ENCODE assay signal across 13 cellular contexts in the genomic region with DNA sequence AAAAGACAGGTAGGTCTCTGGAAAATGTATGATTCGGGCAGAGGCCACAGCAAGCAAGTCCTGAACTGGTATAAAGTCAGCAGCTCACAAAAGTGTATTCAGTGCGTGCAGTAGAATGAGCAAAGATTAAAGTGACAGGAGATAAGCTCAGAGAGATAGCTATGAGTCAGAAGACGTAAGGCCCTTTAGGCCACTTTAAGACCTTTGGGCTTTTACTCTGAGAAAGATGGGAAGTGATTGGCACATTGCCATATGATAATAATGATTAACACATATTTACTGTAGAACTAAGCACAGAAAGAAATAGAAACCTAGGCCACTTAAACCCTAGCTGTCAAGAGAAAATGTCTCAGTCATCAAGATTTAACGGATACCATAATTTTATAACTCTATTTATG. TPM values are rescaled to one million over a fixed set of nuclear protein-coding genes. Genes with fewer than 3 reads are reported as not detected.
DNase-seq lines count a peak whose midpoint lies in the region; ATAC-seq, FAIRE-seq and TF ChIP-seq lines count a peak whose summit lies in the region.
"Had no signal": no experiment of that assay in that cellular context is flagged by ENCODE, and none has a peak within 500 bp of the region (broad histone marks: within the 10 kb centered on the region; RNA-seq: fewer than 3 reads in every experiment).

No MANE protein-coding gene starts in this region.

- H3K4me3 ChIP-seq in K562 = no peak overlapping the region
- no peak overlapping the region for H3K4me3 ChIP-seq in liver (ENCODE audit: low read depth in 1 of 3, low read length in 3 of 3)
- H3K4me3 ChIP-seq: BLaER1 had no signal

- peak; percentile 80 for DNase-seq in ACHN
- DNase-seq in HK-2 (ENCODE audit: unreplicated experiment) = peak; percentile 13
- peak in 3 of 4 experiments; percentile 11 to 44 (median 11) for DNase-seq in K562 (ENCODE audit: extremely low read depth in 1 of 4, low spot score in 3 of 4)
- no peak for DNase-seq in HCEC 1CT
- DNase-seq in NCI-H2171 treated with DMSO at 0.1 percent for 48 hours (lab: John Stamatoyannopoulos, UW) = no peak
- DNase-seq in activated naive CD8-positive, alpha-beta T cell treated with anti-CD3 and anti-CD28 coated beads, Interleukin-2, amount 50 U/mL, for 24 hours = no peak
- DNase-seq: activated effector memory CD4-positive, alpha-beta T cell treated with Interleukin-2 at 50 U/mL for 16 hours; DND-41; NCI-H2029; posterior cingulate gyrus had no signal

- no peak overlapping the region for H3K4me2 ChIP-seq in K562 (ENCODE audit: insufficient read depth, low read length)
- H3K4me2 ChIP-seq: BLaER1 had no signal

- no peaks in the 10 kb centered on the region for H3K9me3 ChIP-seq in K562 (replicated peaks; ENCODE audit: control insufficient read depth, insufficient read depth, low read depth, low read length)
- H3K9me3 ChIP-seq in liver (ENCODE audit: control insufficient read depth in 4 of 4, low read length in 3 of 4) = no peaks in the 10 kb centered on the region
- H3K9me3 ChIP-seq: BLaER1 had no signal

- no peaks in the 10 kb centered on the region for H3K9me3 Mint-ChIP-seq in activated naive CD8-positive, alpha-beta T cell treated with anti-CD3 and anti-CD28 coated beads, Interleukin-2, amount 50 U/mL, for 24 hours

- no peaks in the 10 kb centered on the region for H3K9me1 ChIP-seq in K562 (ENCODE audit: control insufficient read depth, insufficient read depth, low read length)

- H3K4me1 Mint-ChIP-seq in activated naive CD8-positive, alpha-beta T cell treated with anti-CD3 and anti-CD28 coated beads, Interleukin-2, amount 50 U/mL, for 24 hours = peaks cover 7% of the 10 kb centered on the region

- H3K36me3 Mint-ChIP-seq in activated naive CD8-positive, alpha-beta T cell treated with anti-CD3 and anti-CD28 coated beads, Interleukin-2, amount 50 U/mL, for 24 hours (ENCODE audit: low read depth) = peaks cover 6% of the 10 kb centered on the region

- CTCF ChIA-PET in K562 (lab: Yijun Ruan, JAX; ENCODE audit: low intra/inter-chr PET ratio) = no interaction called here

- TF ChIP-seq CTCF in K562 (IDR thresholded peaks at IDR 0.05 in 2 of 3, conservative IDR thresholded peaks at IDR 0.05 in 1 of 3; ENCODE audit: insufficient read depth in 2 of 3, low read depth in 1 of 3, low read length in 3 of 3) (no peak), liver (IDR thresholded peaks at IDR 0.05; ENCODE audit: low read depth, low read length, missing input control) (no peak)

- no peak overlapping the region for H3K4me3 Mint-ChIP-seq in activated naive CD8-positive, alpha-beta T cell treated with anti-CD3 and anti-CD28 coated beads, Interleukin-2, amount 50 U/mL, for 24 hours

- TF ChIP-seq EP300 in K562 (IDR thresholded peaks at IDR 0.05; ENCODE audit: low read length) = no peak

- in situ Hi-C loops in ACHN (cut with HindIII; ENCODE audit: low pct_ligation_motif_present, low pct_unique_long_range_greater_than_20kb, low sequenced_read_pairs) (no loop called here), K562 (cut with MboI) (no loop called here)

- H3K27me3 Mint-ChIP-seq in activated naive CD8-positive, alpha-beta T cell treated with anti-CD3 and anti-CD28 coated beads, Interleukin-2, amount 50 U/mL, for 24 hours = no peaks in the 10 kb centered on the region

- H3K9ac ChIP-seq in K562 (ENCODE audit: insufficient read depth in 1 of 2, low read depth in 2 of 2, low read length in 2 of 2) = no peak overlapping the region
- no peak overlapping the region for H3K9ac ChIP-seq in liver (ENCODE audit: low read depth in 1 of 2, low read length in 2 of 2)
- H3K9ac ChIP-seq: BLaER1 had no signal

- FAIRE-seq in K562 (lab: Jason Lieb, UNC) = no peak

- no peak overlapping the region for H2AFZ ChIP-seq in K562 (ENCODE audit: low read depth, low read length)

- H3K4me1 ChIP-seq in K562 (replicated peaks in 1 of 2; ENCODE audit: control insufficient read depth in 2 of 2, insufficient read depth in 2 of 2, low read length in 2 of 2) (peaks cover 0 to 3% of the 10 kb centered on the region in 2 experiments; a peak in 1 of 5 replicates), liver (ENCODE audit: control insufficient read depth in 4 of 4, insufficient read depth in 4 of 4, low read length in 3 of 4) (peaks cover 0 to 11% (median 2%) of the 10 kb centered on the region in 4 donors)
- H3K4me1 ChIP-seq: BLaER1 had no signal

- no peaks in the 10 kb centered on the region for H4K20me1 ChIP-seq in K562 (replicated peaks; ENCODE audit: control insufficient read depth, insufficient read depth, low read length)

- H3K27me3 ChIP-seq in K562 (ENCODE audit: control insufficient read depth in 2 of 2, insufficient read depth in 2 of 2, low read length in 2 of 2) = no peaks in the 10 kb centered on the region
- no peaks in the 10 kb centered on the region for H3K27me3 ChIP-seq in liver (ENCODE audit: control insufficient read depth in 4 of 4, insufficient read depth in 4 of 4, low read length in 3 of 4)
- H3K27me3 ChIP-seq: BLaER1 had no signal

- ATAC-seq in K562 = peak; percentile 60
- ATAC-seq in GM21423 (IDR thresholded peaks at IDR 0.05; ENCODE audit: unreplicated experiment) = no peak
- ATAC-seq in activated naive CD8-positive, alpha-beta T cell treated with anti-CD3 and anti-CD28 coated beads, Interleukin-2, amount 50 U/mL, for 24 hours = no peak

- H3K27ac ChIP-seq in K562 (ENCODE audit: extremely low read depth, low read depth, low read length) (no peak overlapping the region), liver (ENCODE audit: low read depth in 1 of 2, low read length in 2 of 2) (no peak overlapping the region)
- H3K27ac ChIP-seq: BLaER1 had no signal

- H3K36me3 ChIP-seq in K562 (ENCODE audit: control insufficient read depth, insufficient read depth, low read length) (no peaks in the 10 kb centered on the region; the same call in 2 of the 3 replicates), liver (ENCODE audit: control insufficient read depth in 4 of 4, insufficient read depth in 3 of 4, low read depth in 1 of 4, low read length in 3 of 4) (no peaks in the 10 kb centered on the region)
- H3K36me3 ChIP-seq: BLaER1 had no signal

- POLR2A ChIA-PET in K562 (lab: Yijun Ruan, JAX) = interaction anchor here (0.8 to 0.9 kb wide), 2 partner anchors 14 to 1916 kb away, joined by 3 read pairs; no protein-coding TSS in a partner anchor

- no peak for TF ChIP-seq RAD21 in K562 (CRISPR knock-in tag; conservative IDR thresholded peaks at IDR 0.05 in 1 of 2, IDR thresholded peaks at IDR 0.05 in 1 of 2)
- no peak for TF ChIP-seq RAD21 in liver (IDR thresholded peaks at IDR 0.05)

- intact Hi-C loops in K562 (cut with micrococcal nuclease) = no loop called here

- no peaks in the 10 kb centered on the region for H3K79me2 ChIP-seq in K562 (ENCODE audit: control insufficient read depth, insufficient read depth, low read length)

- H3K27ac Mint-ChIP-seq in activated naive CD8-positive, alpha-beta T cell treated with anti-CD3 and anti-CD28 coated beads, Interleukin-2, amount 50 U/mL, for 24 hours = no peak overlapping the region

- WGBS in K562 (ENCODE audit: insufficient coverage, low coverage, missing lambda C conversion rate) = 26% methylated on average over 4 of the region's 4 CpGs
- WGBS in liver = 41% methylated on average over 4 of the region's 4 CpGs

- no peak for TF ChIP-seq POLR2A in K562 (conservative IDR thresholded peaks at IDR 0.05)

- no TSS peak for BruUV-seq in K562 (replicated peaks; lab: Mats Ljungman, UMichigan)

TF ChIP-seq in K562, 482 proteins besides CTCF, POLR2A, EP300 and RAD21 (continues in another document):
- TF ChIP-seq NFIC (IDR thresholded peaks at IDR 0.05) = peak; percentile 89

TF ChIP-seq in liver, 16 proteins besides CTCF, POLR2A, EP300 and RAD21 (continues in another document):
- TF ChIP-seq FOXA2 (IDR thresholded peaks at IDR 0.05) (no peak), RXRA (IDR thresholded peaks at IDR 0.05) (peak in 1 of 2 donors; percentile 44)

RNA-seq across cellular contexts. Expression of gene TBCK, which starts 51.7 kb away (rescaled TPM):
- 91.7 and 171 TPM in 2 replicates for total RNA-seq in K562 (2011; cell fraction: chromatin; rRNA removed; ENCODE audit: low replicate concordance)
- total RNA-seq in K562 (2011; cell fraction: nucleolus; rRNA removed) = 55.7 and 67.0 TPM in 2 replicates
- 69.7 and 80.2 TPM in 2 replicates for total RNA-seq in K562 (2011; cell fraction: nucleoplasm; rRNA removed)
- total RNA-seq in K562 (2014; rRNA removed) (16.0 and 16.2 TPM in 2 replicates), K562 (2014; rRNA removed; fragmentation: Illumina TruSeq; extraction: Trizol) (20.9 and 22.4 TPM in 2 replicates), K562 (2015; rRNA removed; fragmentation: Illumina TruSeq; extraction: Trizol) (20.1 and 22.9 TPM in 2 replicates), K562 (2021) (23.8 and 23.9 TPM in 2 replicates), liver (10 to 100 TPM; 22.2 to 25.5 TPM)
- polyA plus RNA-seq in K562 (2011; rRNA removed) (21.7 and 26.6 TPM in 2 replicates), K562 (2014; fragmentation: Illumina TruSeq; extraction: Trizol) (9.1 and 11.3 TPM in 2 replicates), K562 (2014; fragmentation: Nextera tagmentation; extraction: Ambion mirVana) (10 to 100 TPM in 1 of 2 experiments, 1 to 10 TPM in 1; 5.3 to 11.1 TPM), K562 (2014; rRNA removed) (10.6 and 15.7 TPM in 2 replicates), liver (1 to 10 TPM; 4.9 to 9.4 TPM)
- 9.0 and 10.9 TPM in 2 replicates for polyA plus RNA-seq in K562 (2011; cell fraction: cytosol; rRNA removed)
- 55.6 and 61.3 TPM in 2 replicates for polyA plus RNA-seq in K562 (2011; cell fraction: nucleus; rRNA removed)
- 9.5 and 10.2 TPM in 2 replicates for polyA plus RNA-seq in K562 (2012)
- polyA minus RNA-seq in K562 (2011; rRNA and poly(A)+ RNA removed) = 66.3 and 82.8 TPM in 2 replicates
- 11.5 and 12.3 TPM in 2 replicates for polyA minus RNA-seq in K562 (2011; cell fraction: cytosol; rRNA and poly(A)+ RNA removed)
- 160 and 215 TPM in 2 replicates for polyA minus RNA-seq in K562 (2011; cell fraction: nucleus; rRNA and poly(A)+ RNA removed)

RNA-seq across cellular contexts. Expression of gene AIMP1, which starts 52.0 kb away (rescaled TPM):
- total RNA-seq in K562 (2011; cell fraction: chromatin; rRNA removed; ENCODE audit: low replicate concordance) = 5.0 and 25.9 TPM in 2 replicates
- total RNA-seq in K562 (2011; cell fraction: nucleolus; rRNA removed) = 3.0 and 4.1 TPM in 2 replicates
- total RNA-seq in K562 (2011; cell fraction: nucleoplasm; rRNA removed) = 7.5 and 13.0 TPM in 2 replicates
- 28.7 and 39.9 TPM in 2 replicates for total RNA-seq in K562 (2014; rRNA removed)
- 71.5 and 98.0 TPM in 2 replicates for total RNA-seq in K562 (2014; rRNA removed; fragmentation: Illumina TruSeq; extraction: Trizol)
- 42.9 and 48.7 TPM in 2 replicates for total RNA-seq in K562 (2015; rRNA removed; fragmentation: Illumina TruSeq; extraction: Trizol)
- 65.9 and 70.1 TPM in 2 replicates for total RNA-seq in K562 (2021)
- 43.0 and 59.8 TPM in 2 replicates for polyA plus RNA-seq in K562 (2011; rRNA removed)
- polyA plus RNA-seq in K562 (2011; cell fraction: cytosol; rRNA removed) = 3.7 and 10.7 TPM in 2 replicates
- polyA plus RNA-seq in K562 (2011; cell fraction: nucleus; rRNA removed) = 10.3 and 21.6 TPM in 2 replicates
- 51.3 and 68.3 TPM in 2 replicates for polyA plus RNA-seq in K562 (2012)
- polyA plus RNA-seq in K562 (2014; fragmentation: Illumina TruSeq; extraction: Trizol) = 74.3 and 89.1 TPM in 2 replicates
- 100 to 1,000 TPM; 128 to 141 TPM for polyA plus RNA-seq in K562 (2014; fragmentation: Nextera tagmentation; extraction: Ambion mirVana)
- polyA plus RNA-seq in K562 (2014; rRNA removed) = 60.3 and 60.4 TPM in 2 replicates
- polyA minus RNA-seq in K562 (2011; rRNA and poly(A)+ RNA removed) = 19.7 and 23.7 TPM in 2 replicates
- polyA minus RNA-seq in K562 (2011; cell fraction: cytosol; rRNA and poly(A)+ RNA removed) = 13.6 TPM in 2 replicates
- 5.3 and 9.7 TPM in 2 replicates for polyA minus RNA-seq in K562 (2011; cell fraction: nucleus; rRNA and poly(A)+ RNA removed)
- 1 to 10 TPM; 8.6 to 10.0 TPM for total RNA-seq in liver
- 10 to 100 TPM; 11.0 to 44.6 TPM for polyA plus RNA-seq in liver

Comparison
In these comparisons a context has a peak if more than half of its experiments do, and no peak if none do; other contexts are left out.
1. DNase-seq: peak in ACHN (single experiment), HK-2 (single experiment) and K562 (3 of 4); none in HCEC 1CT (single experiment), NCI-H2171 treated with DMSO at 0.1 percent for 48 hours (single experiment) and activated naive CD8-positive, alpha-beta T cell treated with anti-CD3 and anti-CD28 coated beads, Interleukin-2, amount 50 U/mL, for 24 hours (single experiment).